ENCODE assay signal across 20 cellular contexts in genomic region chr2:85106489-85107180, GRCh38. TPM values are rescaled to one million over a fixed set of nuclear protein-coding genes. Genes with fewer than 3 reads are reported as not detected.
DNase-seq lines count a peak whose midpoint lies in the region; ATAC-seq and TF ChIP-seq lines count a peak whose summit lies in the region.
"Had no signal": no experiment of that assay in that cellular context is flagged by ENCODE, and none has a peak within 500 bp of the region (broad histone marks: within the 10 kb centered on the region; RNA-seq: fewer than 3 reads in every experiment).

No MANE protein-coding gene starts in this region.

- TF ChIP-seq POLR2A in adrenal gland (IDR thresholded peaks at IDR 0.05), result no peak

- POLR2A ChIA-PET in A673 (lab: Charles Lee; ENCODE audit: low non-redundant PET), result no interaction called here

- ATAC-seq in GM19023 (IDR thresholded peaks at IDR 0.05; ENCODE audit: unreplicated experiment), result no peak
- ATAC-seq: esophagus mucosa; left ventricle myocardium superior; stimulated activated naive B cell treated with anti-CD40 and anti-IgM and Interleukin-4, amounts not matched to agents 10 μg/mL and 1 μg/mL and 100 μg/mL, for 72 hours had no signal

- CTCF ChIA-PET in A673 (lab: Charles Lee), result no interaction called here

- H3K36me3 ChIP-seq in A673 (ENCODE audit: insufficient read depth, low read length, poor library complexity, severe bottlenecking) (no peaks in the 10 kb centered on the region), adrenal gland (replicated peaks in 1 of 2) (no peaks in the 10 kb centered on the region)
- H3K36me3 ChIP-seq: spleen, upper lobe of left lung had no signal

- 58 to 72% (median 68%) methylated on average over 8 of the region's 8 CpGs for WGBS in adrenal gland, 4 donors

- intact Hi-C loops in A673 (cut with micrococcal nuclease; ENCODE audit: unreplicated experiment), result no loop called here
- intact Hi-C loops in adrenal gland (cut with DNase I), result no loop called here

- H3K4me1 ChIP-seq in A673 (ENCODE audit: insufficient read depth, low read length, poor library complexity, severe bottlenecking), result no peaks in the 10 kb centered on the region
- H3K4me1 ChIP-seq in adrenal gland (replicated peaks in 1 of 2), result no peaks in the 10 kb centered on the region
- H3K4me1 ChIP-seq: spleen, upper lobe of left lung had no signal

- H3K9me3 ChIP-seq in A673 (ENCODE audit: low read depth, low read length, poor library complexity, severe bottlenecking) (no peaks in the 10 kb centered on the region), adrenal gland (replicated peaks in 1 of 3) (no peaks in the 10 kb centered on the region)
- H3K9me3 ChIP-seq: spleen, upper lobe of left lung had no signal

- H3K27me3 ChIP-seq in A673 (replicated peaks; ENCODE audit: insufficient read depth, low read depth, low read length, poor library complexity) (no peaks in the 10 kb centered on the region), adrenal gland (no peaks in the 10 kb centered on the region)
- H3K27me3 ChIP-seq: upper lobe of left lung had no signal

- H3K27ac ChIP-seq in A673 (ENCODE audit: low read depth, low read length, poor library complexity, severe bottlenecking) (no peak overlapping the region), adrenal gland (no peak overlapping the region)
- H3K27ac ChIP-seq: spleen, upper lobe of left lung had no signal

- H3K4me3 ChIP-seq in A673 (ENCODE audit: low read depth, low read length, poor library complexity, severe bottlenecking) (no peak overlapping the region), fibroblast of pulmonary artery (replicated peaks; ENCODE audit: low read depth, low read length) (no peak overlapping the region), adrenal gland (no peak overlapping the region)
- H3K4me3 ChIP-seq: spleen, upper lobe of left lung had no signal

- no TSS peak for BruUV-seq in A673 (replicated peaks; lab: Mats Ljungman, UMichigan)

- DNase-seq in A673 (ENCODE audit: low spot score), result peak; percentile 31
- DNase-seq in HS-5 (ENCODE audit: low read depth), result peak; percentile 92
- DNase-seq in SW480 (ENCODE audit: low spot score), result peak; percentile 25
- peak; percentile 57 for DNase-seq in fibroblast of pulmonary artery (ENCODE audit: low read depth)
- DNase-seq in adrenal gland, result no peak
- no peak for DNase-seq in T-helper 9 cell
- DNase-seq in mucosa of gallbladder (ENCODE audit: low spot score), result no peak
- DNase-seq: activated CD4-positive, alpha-beta T cell treated with anti-CD3 and anti-CD28 coated beads for 1 hour; activated effector memory CD4-positive, alpha-beta T cell treated with anti-CD3 and anti-CD28 coated beads, Interleukin-2, amount 50 U/mL, for 16 hours; aorta; cortex of kidney; left ventricle myocardium superior; NCI-H187; NCI-H69; spleen; stimulated activated naive B cell treated with anti-CD40 and anti-IgM and Interleukin-4, amounts not matched to agents 10 μg/mL and 1 μg/mL and 100 μg/mL, for 72 hours; upper lobe of left lung had no signal

- TF ChIP-seq CTCF in A673 (conservative IDR thresholded peaks at IDR 0.05; ENCODE audit: low read depth, low read length) (no peak), fibroblast of pulmonary artery (IDR thresholded peaks at IDR 0.05; ENCODE audit: low read length, missing control alignments) (no peak), adrenal gland (IDR thresholded peaks at IDR 0.05) (no peak)

RNA-seq across cellular contexts. Expression of gene TCF7L1, which starts 26.6 kb away (rescaled TPM):
- 21.9 and 29.3 TPM in 2 replicates for total RNA-seq in A673 (2021)
- 1 to 10 TPM in 7 of 8 donors, under 1 TPM in 1; 0.36 to 6.3 (median 3.2) TPM for total RNA-seq in adrenal gland
- polyA plus RNA-seq in adrenal gland, result 1 to 10 TPM; 2.1 to 8.9 (median 6.1) TPM
- total RNA-seq in mucosa of gallbladder, result 7.6 TPM
- total RNA-seq: T-helper 2 cell treated with Interferon-gamma antibody and Interleukin-4, amounts not matched to agents 100 ng/mL and 5 ng/mL, for 36 hours had no signal

Comparison
In these comparisons a context has a peak if more than half of its experiments do, and no peak if none do; other contexts are left out.
1. DNase-seq: peak in A673 (single experiment), HS-5 (single experiment), SW480 (single experiment) and fibroblast of pulmonary artery (single experiment); none in adrenal gland (0 of 7), T-helper 9 cell (single experiment) and mucosa of gallbladder (single experiment).